27 cellular contexts compared by ENCODE assay signal in the genomic region with DNA sequence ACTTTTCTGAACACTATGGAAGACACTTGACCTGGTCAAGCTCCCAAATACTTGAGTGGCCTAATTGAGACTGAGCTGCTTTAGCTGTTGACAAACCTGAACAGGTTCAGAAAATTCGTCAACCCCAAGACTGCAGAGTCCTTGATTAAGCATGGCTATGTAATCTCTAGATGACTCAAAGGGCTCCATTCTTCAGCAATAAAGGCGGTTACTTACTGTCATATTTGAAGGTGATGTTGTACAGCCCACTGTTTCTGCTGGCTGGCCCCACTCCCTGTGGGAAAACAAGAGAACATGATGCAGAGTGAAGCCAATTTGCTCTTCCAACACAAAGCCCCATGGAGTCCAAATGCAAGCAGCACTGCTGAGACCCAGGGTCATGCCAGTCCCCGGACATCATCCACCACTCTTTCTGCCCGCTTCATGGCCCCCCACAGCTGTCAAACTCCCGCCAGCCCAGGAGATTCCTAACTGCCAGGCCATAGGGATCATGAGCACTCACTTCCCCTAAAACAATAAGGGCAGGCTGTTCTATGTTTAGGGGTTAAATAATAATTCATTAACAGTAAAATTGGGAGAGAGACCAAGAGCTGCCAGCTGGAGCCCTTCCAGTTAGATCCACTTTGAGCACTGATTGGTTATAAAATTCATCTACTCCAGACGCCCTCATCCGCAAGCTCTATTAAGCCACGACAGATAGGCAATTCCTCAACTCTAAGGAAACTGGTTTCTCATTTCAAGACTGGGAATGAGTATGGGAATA. TPM values are rescaled to one million over a fixed set of nuclear protein-coding genes. Genes with fewer than 3 reads are reported as not detected.
A peak's percentile ranks its signal among the peaks of the same experiment; 100 is the strongest.
DNase-seq lines count a peak whose midpoint lies in the region; TF ChIP-seq lines count a peak whose summit lies in the region.
"Had no signal": no experiment of that assay in that cellular context is flagged by ENCODE, and none has a peak within 500 bp of the region (broad histone marks: within the 10 kb centered on the region; RNA-seq: fewer than 3 reads in every experiment).

No MANE protein-coding gene starts in this region.

- H3K27me3 Mint-ChIP-seq in mesothelial cell of epicardium (ENCODE audit: low read depth): no peaks in the 10 kb centered on the region

- no peak overlapping the region for H3K9ac ChIP-seq in smooth muscle cell (ENCODE audit: low read depth)

- peak overlapping the region; percentile 90 for H3K27ac Mint-ChIP-seq in mesothelial cell of epicardium
- H3K27ac Mint-ChIP-seq: activated naive CD4-positive, alpha-beta T cell treated with anti-CD3 and anti-CD28 coated beads for 36 hours; activated T-cell treated with anti-CD3 and anti-CD28 coated beads, Interleukin-2, amount 50 U/mL, for 24 hours; T-cell had no signal

- H3K4me1 ChIP-seq in transverse colon: peaks cover 0 to 9% (median 3%) of the 10 kb centered on the region in 4 donors
- no peaks in the 10 kb centered on the region for H3K4me1 ChIP-seq in smooth muscle cell (ENCODE audit: low read depth)
- no peaks in the 10 kb centered on the region for H3K4me1 ChIP-seq in osteoblast (ENCODE audit: insufficient read depth, low read length)
- H3K4me1 ChIP-seq: pancreas had no signal

- H4K20me1 ChIP-seq in smooth muscle cell (ENCODE audit: low read depth) (no peaks in the 10 kb centered on the region), osteoblast (ENCODE audit: insufficient read depth, low read length) (no peaks in the 10 kb centered on the region)

- DNase-seq in DMS79 treated with DMSO at 0.1 percent for 48 hours (lab: John Stamatoyannopoulos, UW) (peak; percentile 6), DMS79 (lab: John Stamatoyannopoulos, UW) (no peak), epithelial cell of esophagus (ENCODE audit: low read depth) (peak; percentile 19), mesothelial cell of epicardium (ENCODE audit: low spot score in 2 of 2, unreplicated experiment in 2 of 2) (no peak), transverse colon (no peak), smooth muscle cell (lab: John Stamatoyannopoulos, UW; ENCODE audit: unreplicated experiment) (no peak), HuH-7 (ENCODE audit: low spot score) (no peak), osteoblast (ENCODE audit: insufficient read length, low spot score, missing footprints) (no peak)
- DNase-seq: activated CD4-positive, alpha-beta T cell treated with anti-CD3 and anti-CD28 coated beads for 1 hour; activated naive CD4-positive, alpha-beta T cell treated with anti-CD3 and anti-CD28 coated beads for 36 hours; activated T-cell treated with anti-CD3 and anti-CD28 coated beads, Interleukin-2, amount 50 U/mL, for 24 hours; AML-193; amygdala; dorsolateral prefrontal cortex; NCI-H1417 treated with DMSO at 0.1 percent for 48 hours; NCI-H526; pancreas; T-cell had no signal

- H3K9me3 ChIP-seq in transverse colon (no peaks in the 10 kb centered on the region), smooth muscle cell (replicated peaks; ENCODE audit: low read depth) (no peaks in the 10 kb centered on the region), osteoblast (ENCODE audit: low read depth, low read length) (no peaks in the 10 kb centered on the region)
- H3K9me3 ChIP-seq: pancreas had no signal

- H3K36me3 ChIP-seq in transverse colon: no peaks in the 10 kb centered on the region
- H3K36me3 ChIP-seq in smooth muscle cell (ENCODE audit: low read depth): no peaks in the 10 kb centered on the region
- H3K36me3 ChIP-seq in osteoblast (ENCODE audit: insufficient read depth, low read length): no peaks in the 10 kb centered on the region
- H3K36me3 ChIP-seq: pancreas had no signal

- H3F3A ChIP-seq in smooth muscle cell (ENCODE audit: low read depth): no peaks in the 10 kb centered on the region

- H3K79me2 ChIP-seq in smooth muscle cell (ENCODE audit: low read depth) (no peaks in the 10 kb centered on the region), osteoblast (ENCODE audit: insufficient read depth, low read length) (no peaks in the 10 kb centered on the region)

- TF ChIP-seq EP300 in transverse colon (IDR thresholded peaks at IDR 0.05; ENCODE audit: low read depth): no peak

- intact Hi-C loops in transverse colon (cut with DNase I; ENCODE audit: low total_unique reads): no loop called here

- in situ Hi-C loops in transverse colon (cut with MboI; ENCODE audit: low pct_ligation_motif_present in 1 of 4, low pct_unique_long_range_greater_than_20kb in 1 of 4, low sequenced_read_pairs in 3 of 4): no loop called here

- 67% methylated on average over 4 to 8 of the region's 8 CpGs for WGBS in transverse colon (ENCODE audit: low coverage in 1 of 2), 2 donors
- WGBS in smooth muscle cell (ENCODE audit: low lambda C conversion rate): 77% methylated on average over 8 of the region's 8 CpGs

- H3K4me1 Mint-ChIP-seq in mesothelial cell of epicardium: peaks cover 21% of the 10 kb centered on the region
- H3K4me1 Mint-ChIP-seq: central memory CD8-positive, alpha-beta T cell; IgD-negative memory B cell; T-cell had no signal

- no peak for TF ChIP-seq POLR2A in transverse colon (IDR thresholded peaks at IDR 0.05)

- H3K9me3 Mint-ChIP-seq in mesothelial cell of epicardium: no peaks in the 10 kb centered on the region
- H3K9me3 Mint-ChIP-seq: activated naive CD4-positive, alpha-beta T cell treated with anti-CD3 and anti-CD28 coated beads for 36 hours; activated T-cell treated with anti-CD3 and anti-CD28 coated beads, Interleukin-2, amount 50 U/mL, for 24 hours; central memory CD8-positive, alpha-beta T cell; IgD-negative memory B cell; T-cell had no signal

- H3K27me3 ChIP-seq in transverse colon (no peaks in the 10 kb centered on the region), smooth muscle cell (ENCODE audit: low read depth) (no peaks in the 10 kb centered on the region), osteoblast (ENCODE audit: insufficient read depth, low read length) (peaks cover 7% of the 10 kb centered on the region)
- H3K27me3 ChIP-seq: dorsolateral prefrontal cortex, pancreas had no signal

- H3K4me3 ChIP-seq in epithelial cell of esophagus (ENCODE audit: low read length): no peak overlapping the region
- H3K4me3 ChIP-seq in transverse colon: no peak overlapping the region
- no peak overlapping the region for H3K4me3 ChIP-seq in smooth muscle cell
- H3K4me3 ChIP-seq in osteoblast (ENCODE audit: insufficient read depth, low read length): no peak overlapping the region
- H3K4me3 ChIP-seq: dorsolateral prefrontal cortex, GM12878, pancreas had no signal

- H3K4me2 ChIP-seq in smooth muscle cell (no peak overlapping the region), osteoblast (ENCODE audit: insufficient read depth, low read length) (no peak overlapping the region)

- TF ChIP-seq CTCF in epithelial cell of esophagus (IDR thresholded peaks at IDR 0.05; ENCODE audit: insufficient read depth, low read depth, low read length, missing control alignments) (no peak), mesothelial cell of epicardium (IDR thresholded peaks at IDR 0.05; ENCODE audit: unreplicated experiment) (no peak), transverse colon (IDR thresholded peaks at IDR 0.05) (no peak), smooth muscle cell (IDR thresholded peaks at IDR 0.05; ENCODE audit: borderline replicate concordance, insufficient read depth, poor library complexity, severe bottlenecking) (no peak), osteoblast (IDR thresholded peaks at IDR 0.05; ENCODE audit: extremely low read depth, low read depth, low read length) (no peak)

- no peak overlapping the region for H3K4me3 Mint-ChIP-seq in mesothelial cell of epicardium
- H3K4me3 Mint-ChIP-seq: activated naive CD4-positive, alpha-beta T cell treated with anti-CD3 and anti-CD28 coated beads for 36 hours; activated T-cell treated with anti-CD3 and anti-CD28 coated beads, Interleukin-2, amount 50 U/mL, for 24 hours; central memory CD8-positive, alpha-beta T cell; IgD-negative memory B cell; T-cell had no signal

- H3K27ac ChIP-seq in transverse colon (peak overlapping the region; percentile 4 to 85 (median 58)), smooth muscle cell (ENCODE audit: low read depth) (no peak overlapping the region), osteoblast (ENCODE audit: low read depth, low read length) (no peak overlapping the region)
- H3K27ac ChIP-seq: 22Rv1, dorsolateral prefrontal cortex, epithelial cell of prostate, pancreas had no signal

- H3K36me3 Mint-ChIP-seq in mesothelial cell of epicardium: peaks cover 3% of the 10 kb centered on the region
- H3K36me3 Mint-ChIP-seq: IgD-negative memory B cell, T-cell had no signal

- H2AFZ ChIP-seq in smooth muscle cell (ENCODE audit: low read depth): no peak overlapping the region
- no peak overlapping the region for H2AFZ ChIP-seq in osteoblast (ENCODE audit: low read length)

RNA-seq across cellular contexts. Expression of a gene that starts 44.9 kb away (rescaled TPM):
- 27.5 to 30.3 TPM (median 27.9 TPM) in 3 replicates for total RNA-seq in mesothelial cell of epicardium
- total RNA-seq in transverse colon: 10 to 100 TPM in 1 of 4 donors, 1 to 10 TPM in 3; 1.9 to 40.4 (median 2.7) TPM
- 1.9 TPM in 2 replicates for total RNA-seq in smooth muscle cell
- 0.59 and 1.2 TPM in 2 replicates for polyA plus RNA-seq in smooth muscle cell
- 2.2 and 3.5 TPM in 2 replicates for total RNA-seq in osteoblast
- polyA plus RNA-seq: IgD-negative memory B cell had no signal

RNA-seq across cellular contexts. Expression of a gene that starts 59.8 kb away (rescaled TPM):
- total RNA-seq in mesothelial cell of epicardium: not detected in 3 replicates
- total RNA-seq in transverse colon: not detected
- total RNA-seq in smooth muscle cell: not detected in 2 replicates
- not detected in 2 replicates for polyA plus RNA-seq in smooth muscle cell
- total RNA-seq in osteoblast: not detected in 2 replicates
- total RNA-seq: activated naive CD4-positive, alpha-beta T cell treated with anti-CD3 and anti-CD28 coated beads for 36 hours; frontal cortex; lung microvascular endothelial cell; MCF 10A; sciatic nerve; T-cell had no signal
- polyA plus RNA-seq: IgD-negative memory B cell, pancreas had no signal

Comparison
In these comparisons a context has a peak if more than half of its experiments do, and no peak if none do; other contexts are left out.
1. DNase-seq: peak in DMS79 treated with DMSO at 0.1 percent for 48 hours (single experiment) and epithelial cell of esophagus (single experiment); none in DMS79 (single experiment), mesothelial cell of epicardium (0 of 2), transverse colon (single experiment), smooth muscle cell (single experiment), HuH-7 (single experiment) and osteoblast (single experiment).
2. H3K27ac ChIP-seq: peak in transverse colon (4 of 4); none in smooth muscle cell (single experiment) and osteoblast (single experiment).